In the genomic region with DNA sequence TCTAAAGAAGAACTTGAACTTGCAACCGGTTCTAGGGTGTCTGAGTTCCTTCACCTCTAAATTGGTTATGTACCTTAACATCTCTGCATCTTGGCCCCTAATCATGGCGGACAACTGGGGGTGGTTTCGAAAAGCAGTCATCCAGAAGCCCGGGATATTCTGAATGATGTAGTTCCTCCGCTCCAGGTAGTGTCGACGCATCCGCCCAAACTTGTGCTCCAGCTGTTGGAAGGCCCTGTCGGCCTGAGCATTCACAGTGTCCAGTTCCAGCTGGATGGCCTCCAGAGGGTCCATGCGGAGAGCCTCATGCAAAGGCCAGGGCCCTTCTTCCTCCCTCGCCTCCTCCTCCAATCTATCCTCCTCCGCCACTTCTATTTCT, we compare ENCODE assay signal across 8 cellular contexts. TPM values are rescaled to one million over a fixed set of nuclear protein-coding genes. Genes with fewer than 3 reads are reported as not detected.
A peak's percentile ranks its signal among the peaks of the same experiment; 100 is the strongest.
DNase-seq lines count a peak whose midpoint lies in the region; TF ChIP-seq lines count a peak whose summit lies in the region.

No MANE protein-coding gene starts in this region.

- no peaks in the 10 kb centered on the region for H3K9me2 ChIP-seq in OCI-LY1 (ENCODE audit: low read depth, low read length)

- 46 to 56% methylated on average over 11 to 12 of the region's 12 CpGs for WGBS in mesodermal cell (ENCODE audit: insufficient coverage in 2 of 2), 2 experiments
- 20 to 24% methylated on average over 12 of the region's 12 CpGs for WGBS in tibial nerve, 2 donors

- H3K4me1 ChIP-seq in OCI-LY1 (ENCODE audit: insufficient read depth, low read length, severe bottlenecking) (peaks cover 55% of the 10 kb centered on the region), mesodermal cell (ENCODE audit: control insufficient read depth, insufficient read depth, low read length, poor library complexity, severe bottlenecking) (peaks cover 8% of the 10 kb centered on the region), tibial nerve (peaks cover 0 to 64% (median 36%) of the 10 kb centered on the region in 4 donors)

- peak overlapping the region; percentile 80 for H3K4me2 ChIP-seq in OCI-LY1 (ENCODE audit: low read length)

- H4K20me1 ChIP-seq in OCI-LY1 (ENCODE audit: insufficient read depth, low read length) = 0 out of 2 replicates have a peak, but pooled peaks cover 3% of the 10 kb centered on the region

- H3F3A ChIP-seq in OCI-LY1 (ENCODE audit: insufficient read depth, low read length) = no peaks in the 10 kb centered on the region

- H3K36me3 ChIP-seq in OCI-LY1 (ENCODE audit: insufficient read depth, low read length) (peaks cover 26% of the 10 kb centered on the region), mesodermal cell (ENCODE audit: control insufficient read depth, insufficient read depth, low read length) (peaks cover 27% of the 10 kb centered on the region), tibial nerve (peaks cover 0 to 25% (median 0%) of the 10 kb centered on the region in 3 donors)

- H3K9me3 ChIP-seq in OCI-LY1 (ENCODE audit: low read length) (no peaks in the 10 kb centered on the region), mesodermal cell (ENCODE audit: control insufficient read depth, low read length) (no peaks in the 10 kb centered on the region), tibial nerve (no peaks in the 10 kb centered on the region)

- DNase-seq in NCI-H1105 treated with DMSO at 0.1 percent for 48 hours (lab: John Stamatoyannopoulos, UW) (peak; percentile 41), NCI-H1105 (lab: John Stamatoyannopoulos, UW) (no peak), choroid plexus epithelial cell (ENCODE audit: low read depth) (no peak), tibial nerve (ENCODE audit: low spot score in 2 of 2) (no peak), dedifferentiated amniotic fluid mesenchymal stem cell (ENCODE audit: extremely low spot score) (no peak), DMS79 (lab: John Stamatoyannopoulos, UW) (no peak)

- H3K27me3 ChIP-seq in OCI-LY1 (ENCODE audit: insufficient read depth, low read length) (no peaks in the 10 kb centered on the region), tibial nerve (no peaks in the 10 kb centered on the region)

- TF ChIP-seq POLR2A in tibial nerve (IDR thresholded peaks at IDR 0.05) = no peak

- peaks cover 31% of the 10 kb centered on the region for H3K79me2 ChIP-seq in OCI-LY1 (ENCODE audit: insufficient read depth, low read length)

- peak overlapping the region; percentile 75 for H3K27ac ChIP-seq in OCI-LY1 (ENCODE audit: low read depth, low read length, poor library complexity, severe bottlenecking)
- peak overlapping the region; percentile 97 for H3K27ac ChIP-seq in mesodermal cell (ENCODE audit: low read depth, low read length, severe bottlenecking)
- H3K27ac ChIP-seq in tibial nerve = peak overlapping the region; percentile 97 to 100 (median 98)

- H2AFZ ChIP-seq in OCI-LY1 (ENCODE audit: low read length) = no peak overlapping the region

- TF ChIP-seq EP300 in tibial nerve (IDR thresholded peaks at IDR 0.05) = no peak

- peak overlapping the region; percentile 80 for H3K4me3 ChIP-seq in OCI-LY1 (ENCODE audit: low read depth, low read length, poor library complexity, severe bottlenecking)
- H3K4me3 ChIP-seq in choroid plexus epithelial cell (ENCODE audit: low read depth, low read length) = peak overlapping the region; percentile 92
- peak overlapping the region; percentile 88 for H3K4me3 ChIP-seq in mesodermal cell (ENCODE audit: extremely low read depth, insufficient read depth, low read length, poor library complexity, severe bottlenecking)
- peak overlapping the region; percentile 58 to 97 (median 86) for H3K4me3 ChIP-seq in tibial nerve

- peak overlapping the region; percentile 80 for H3K9ac ChIP-seq in OCI-LY1 (ENCODE audit: low read length)

- no peak for TF ChIP-seq CTCF in OCI-LY1 (IDR thresholded peaks at IDR 0.05; ENCODE audit: low read length)
- no peak for TF ChIP-seq CTCF in choroid plexus epithelial cell (conservative IDR thresholded peaks at IDR 0.05; ENCODE audit: low read depth, low read length)
- TF ChIP-seq CTCF in tibial nerve (IDR thresholded peaks at IDR 0.05) = no peak

RNA-seq across cellular contexts. Expression of a gene that starts 0.9 kb away (rescaled TPM):
- 42.1 TPM for polyA plus RNA-seq in mesodermal cell (2013, experiment 1 of 2)
- polyA plus RNA-seq in mesodermal cell (2013, experiment 2 of 2) = 40.2 TPM
- 10 to 100 TPM; 39.8 to 53.6 (median 43.3) TPM for total RNA-seq in tibial nerve

RNA-seq across cellular contexts. Expression of a gene that starts 25.0 kb away (rescaled TPM):
- 20.6 TPM for polyA plus RNA-seq in mesodermal cell (2013, experiment 1 of 2)
- polyA plus RNA-seq in mesodermal cell (2013, experiment 2 of 2) = 19.6 TPM
- 10 to 100 TPM; 14.4 to 26.7 (median 20.9) TPM for total RNA-seq in tibial nerve
